ENCODE assay signal across 8 cellular contexts in the genomic region with DNA sequence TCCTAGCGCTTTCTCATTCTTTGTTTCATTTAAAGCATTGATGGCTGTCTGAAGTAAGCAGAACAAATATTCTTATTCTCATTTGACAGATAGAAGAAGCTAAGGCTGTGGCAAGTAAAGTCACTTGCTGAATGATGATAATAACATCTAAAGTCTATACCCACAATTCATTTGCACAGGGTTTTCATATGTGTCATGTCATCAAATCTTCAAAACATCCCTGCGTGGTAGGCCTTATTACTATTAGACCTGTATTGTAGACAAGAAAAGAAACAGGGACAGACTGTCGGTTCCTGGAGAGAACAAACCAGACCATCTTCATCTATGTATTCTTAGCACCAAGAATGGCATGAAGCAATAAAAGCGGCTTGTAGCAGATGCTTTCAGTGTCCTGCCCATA.
"Had no signal": no experiment of that assay in that cellular context is flagged by ENCODE, and none has a peak within 500 bp of the region (broad histone marks: within the 10 kb centered on the region; RNA-seq: fewer than 3 reads in every experiment).

No MANE protein-coding gene starts in this region.

- H3K4me3 ChIP-seq: GM23248 had no signal

- FAIRE-seq: HTR-8/SVneo had no signal

- H2AFZ ChIP-seq: GM23248 had no signal

- H3K9ac ChIP-seq: GM23248, KMS-11 had no signal

- H3K27ac ChIP-seq: GM23248, KMS-11 had no signal

- H3K4me2 ChIP-seq: KMS-11 had no signal

- DNase-seq: GM23248, GOT3, H7, HCEC 1CT, Karpas-422, KBM-7 had no signal
